ENCODE assay signal across 8 cellular contexts in genomic region chr11:33829430-33830141, GRCh38. TPM values are rescaled to one million over a fixed set of nuclear protein-coding genes. Genes with fewer than 3 reads are reported as not detected.
DNase-seq lines count a peak whose midpoint lies in the region; TF ChIP-seq lines count a peak whose summit lies in the region.

No MANE protein-coding gene starts in this region.

- TF ChIP-seq CTCF in WERI-Rb-1 (IDR thresholded peaks at IDR 0.05; ENCODE audit: low read depth, low read length) (peak; percentile 88), kidney epithelial cell (IDR thresholded peaks at IDR 0.05; ENCODE audit: insufficient read depth, low read length, poor library complexity, severe bottlenecking) (peak; percentile 89)

- peak overlapping the region; percentile 47 for H3K4me3 ChIP-seq in WERI-Rb-1 (ENCODE audit: low read depth, low read length)
- H3K4me3 ChIP-seq in kidney epithelial cell (ENCODE audit: low read depth, low read length), result peak overlapping the region; percentile 39

- DNase-seq in DMS79 treated with DMSO at 0.1 percent for 48 hours (lab: John Stamatoyannopoulos, UW), result peak; percentile 80
- peak; percentile 73 for DNase-seq in H4 (ENCODE audit: low spot score)
- peak; percentile 38 for DNase-seq in NCI-H1105 treated with DMSO at 0.1 percent for 48 hours (lab: John Stamatoyannopoulos, UW)
- peak; percentile 70 for DNase-seq in WERI-Rb-1
- peak; percentile 67 for DNase-seq in cerebellum (ENCODE audit: low spot score)
- DNase-seq in kidney epithelial cell (ENCODE audit: low read depth), result peak; percentile 41
- peak; percentile 34 to 65 (median 49) for DNase-seq in stimulated activated CD4-positive, alpha-beta T cell treated with anti-CD3 and anti-CD28 coated beads, Interleukin-12 subunit alpha, Interleukin-12 subunit beta, amount 100 ng/mL, for 48 hours (ENCODE audit: low read depth in 2 of 3, low spot score in 1 of 3)
- DNase-seq in NCI-H187 treated with DMSO at 0.1 percent for 48 hours (lab: John Stamatoyannopoulos, UW), result no peak

- H3K9me3 ChIP-seq in WERI-Rb-1 (ENCODE audit: severe bottlenecking), result no peaks in the 10 kb centered on the region

- H3K27me3 ChIP-seq in WERI-Rb-1 (ENCODE audit: insufficient read depth, low read depth, severe bottlenecking) (no peaks in the 10 kb centered on the region), kidney epithelial cell (ENCODE audit: control insufficient read depth, insufficient read depth, low read length) (peaks cover 11% of the 10 kb centered on the region)

- H3K36me3 ChIP-seq in WERI-Rb-1, result no peaks in the 10 kb centered on the region
- H3K36me3 ChIP-seq in kidney epithelial cell (ENCODE audit: control insufficient read depth, insufficient read depth, low read length), result no peaks in the 10 kb centered on the region

- no peak overlapping the region for H3K27ac ChIP-seq in WERI-Rb-1

RNA-seq across cellular contexts. Expression of gene FBXO3, which starts 55.3 kb away (rescaled TPM):
- 49.9 and 62.1 TPM in 2 replicates for total RNA-seq in H4 (2014; rRNA removed; shearing (Covaris generic))
- total RNA-seq in cerebellum (52.0 TPM), kidney epithelial cell (29.9 and 34.6 TPM in 2 replicates)
